In the genomic region with DNA sequence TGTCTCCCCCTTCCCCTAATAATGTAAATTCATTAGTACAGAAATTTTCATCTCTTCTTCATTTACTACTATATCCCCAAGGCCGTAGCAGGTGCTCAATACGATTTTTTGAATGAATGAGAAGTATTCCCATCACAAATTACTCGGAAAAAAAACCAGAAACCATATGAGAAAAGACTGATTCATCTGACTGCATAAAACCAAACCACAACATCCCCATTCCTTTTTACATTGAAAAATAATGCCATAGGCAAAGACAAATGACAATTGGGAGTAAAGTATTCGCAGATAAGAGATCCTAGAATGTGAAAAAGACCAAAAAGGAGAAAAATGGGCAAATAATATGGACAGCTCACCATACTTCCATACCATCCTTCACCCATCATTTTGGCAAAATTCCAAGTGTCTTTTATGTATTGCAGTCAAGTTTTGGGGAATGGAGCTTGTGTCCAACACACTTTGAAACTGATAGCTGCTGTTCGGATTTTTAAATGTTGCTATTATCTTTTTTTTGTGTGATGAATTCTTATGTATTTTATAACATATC, we compare ENCODE assay signal across 11 cellular contexts. TPM values are rescaled to one million over a fixed set of nuclear protein-coding genes. Genes with fewer than 3 reads are reported as not detected.
DNase-seq lines count a peak whose midpoint lies in the region; ATAC-seq and TF ChIP-seq lines count a peak whose summit lies in the region.
"Had no signal": no experiment of that assay in that cellular context is flagged by ENCODE, and none has a peak within 500 bp of the region (broad histone marks: within the 10 kb centered on the region; RNA-seq: fewer than 3 reads in every experiment).

No MANE protein-coding gene starts in this region.

- ATAC-seq in DND-41 (ENCODE audit: insufficient read depth, low read depth) (no peak), GM18517 (IDR thresholded peaks at IDR 0.05; ENCODE audit: unreplicated experiment) (no peak)
- ATAC-seq: left ventricle myocardium superior had no signal

- no peaks in the 10 kb centered on the region; the same call in 1 of the 2 replicates for H3K4me1 ChIP-seq in BE2C
- H3K4me1 ChIP-seq in DND-41 (ENCODE audit: insufficient read depth, low read length): peaks cover 39% of the 10 kb centered on the region
- H3K4me1 ChIP-seq in fibroblast of lung (ENCODE audit: control insufficient read depth, extremely low read depth, insufficient read depth, low read length): no peaks in the 10 kb centered on the region
- H3K4me1 ChIP-seq in ascending aorta: peaks cover 0 to 7% of the 10 kb centered on the region in 2 donors

- H3K4me3 ChIP-seq in BE2C (ENCODE audit: low read depth, low read length) (peak overlapping the region; percentile 78; the same call in 1 of the 2 replicates), DND-41 (ENCODE audit: low read depth in 1 of 2, low read length in 2 of 2) (peak overlapping the region in 1 of 2 experiments; percentile 78; a peak in 1 of 4 replicates), fibroblast of lung (replicated peaks in 1 of 4; ENCODE audit: control extremely low read depth in 1 of 4, insufficient read depth in 1 of 4, low read depth in 3 of 4, low read length in 4 of 4) (no peak overlapping the region), ascending aorta (no peak overlapping the region)

- H3K27me3 ChIP-seq in BE2C: no peaks in the 10 kb centered on the region
- H3K27me3 ChIP-seq in DND-41 (ENCODE audit: insufficient read depth, low read length, poor library complexity): no peaks in the 10 kb centered on the region
- no peaks in the 10 kb centered on the region for H3K27me3 ChIP-seq in fibroblast of lung (ENCODE audit: control insufficient read depth, insufficient read depth, low read length)
- no peaks in the 10 kb centered on the region for H3K27me3 ChIP-seq in ascending aorta

- no peaks in the 10 kb centered on the region for H4K20me1 ChIP-seq in DND-41 (ENCODE audit: insufficient read depth, low read length)
- H4K20me1 ChIP-seq in fibroblast of lung (ENCODE audit: control insufficient read depth, extremely low read depth, insufficient read depth, low read length): no peaks in the 10 kb centered on the region

- H3K9me3 ChIP-seq in BE2C (no peaks in the 10 kb centered on the region), DND-41 (ENCODE audit: insufficient read depth, low read length, severe bottlenecking) (no peaks in the 10 kb centered on the region), fibroblast of lung (ENCODE audit: control insufficient read depth, insufficient read depth, low read depth, low read length) (no peaks in the 10 kb centered on the region), ascending aorta (no peaks in the 10 kb centered on the region)

- TF ChIP-seq CTCF in BE2C (IDR thresholded peaks at IDR 0.05; ENCODE audit: low read depth, low read length) (no peak), DND-41 (IDR thresholded peaks at IDR 0.05; ENCODE audit: borderline replicate concordance, extremely low read depth, low read length, poor library complexity, severe bottlenecking) (no peak), fibroblast of lung (conservative IDR thresholded peaks at IDR 0.05 in 1 of 2, IDR thresholded peaks at IDR 0.05 in 1 of 2; ENCODE audit: low read depth in 1 of 2, low read length in 2 of 2) (no peak), ascending aorta (IDR thresholded peaks at IDR 0.05) (no peak)

- H3K27ac ChIP-seq in DND-41 (ENCODE audit: low read length): no peak overlapping the region
- no peak overlapping the region for H3K27ac ChIP-seq in fibroblast of lung (ENCODE audit: insufficient read depth, low read length)
- H3K27ac ChIP-seq in ascending aorta: no peak overlapping the region

- peak overlapping the region; percentile 83 for H3K4me2 ChIP-seq in DND-41 (ENCODE audit: insufficient read depth, low read length)
- H3K4me2 ChIP-seq in fibroblast of lung (ENCODE audit: extremely low read depth, insufficient read depth, low read length): no peak overlapping the region

- intact Hi-C loops in ascending aorta (cut with DNase I): loop anchor here (5.0 to 10.0 kb wide), 3 partner anchors 131 to 359 kb away; partner anchors contain the start of genes CHCHD5 and MERTK

- no peak overlapping the region; the same call in 1 of the 2 replicates for H3K9ac ChIP-seq in DND-41 (ENCODE audit: low read depth, low read length)
- no peak overlapping the region for H3K9ac ChIP-seq in fibroblast of lung (ENCODE audit: insufficient read depth, low read length)

- no peak overlapping the region for H2AFZ ChIP-seq in DND-41 (ENCODE audit: low read depth, low read length)
- H2AFZ ChIP-seq in fibroblast of lung (ENCODE audit: low read length): no peak overlapping the region

- DNase-seq in BE2C: no peak
- no peak for DNase-seq in DND-41
- peak; percentile 36 for DNase-seq in OCI-M1 (lab: John Stamatoyannopoulos, UW)
- DNase-seq in fibroblast of lung (ENCODE audit: low read depth in 2 of 2): peak; percentile 8 to 25
- DNase-seq in NCI-H187 treated with DMSO at 0.1 percent for 48 hours (lab: John Stamatoyannopoulos, UW): no peak
- DNase-seq in ascending aorta (ENCODE audit: low spot score in 2 of 2): no peak
- no peak for DNase-seq in COLO668 (lab: John Stamatoyannopoulos, UW; ENCODE audit: unreplicated experiment)
- DNase-seq: left ventricle myocardium superior, NCI-H1694 treated with DMSO at 0.1 percent for 48 hours, Right ventricle myocardium superior had no signal

- H3K79me2 ChIP-seq in DND-41 (ENCODE audit: insufficient read depth, low read length): peaks cover 42% of the 10 kb centered on the region
- no peaks in the 10 kb centered on the region for H3K79me2 ChIP-seq in fibroblast of lung (ENCODE audit: control insufficient read depth, insufficient read depth, low read length)

- H3K36me3 ChIP-seq in BE2C: no peaks in the 10 kb centered on the region; the same call in 1 of the 2 replicates
- peaks cover 24% of the 10 kb centered on the region for H3K36me3 ChIP-seq in DND-41 (ENCODE audit: insufficient read depth, low read length)
- no peaks in the 10 kb centered on the region for H3K36me3 ChIP-seq in fibroblast of lung (ENCODE audit: control insufficient read depth, insufficient read depth, low read length)
- peaks cover 5 to 13% of the 10 kb centered on the region in 2 donors for H3K36me3 ChIP-seq in ascending aorta

RNA-seq across cellular contexts. Expression of gene ZC3H8, which starts 1.5 kb away (rescaled TPM):
- polyA plus RNA-seq in BE2C (2012; ENCODE audit: insufficient read depth, insufficient read length, low read depth): 8.1 TPM
- total RNA-seq in fibroblast of lung (4.6 and 6.9 TPM in 2 replicates), ascending aorta (0.11 TPM)
- polyA plus RNA-seq in fibroblast of lung: 2.8 and 3.3 TPM in 2 replicates
- polyA plus RNA-seq in fibroblast of lung (2012): 3.0 and 3.1 TPM in 2 replicates
- polyA minus RNA-seq in fibroblast of lung (ENCODE audit: low replicate concordance): not detected in 2 replicates

RNA-seq across cellular contexts. Expression of gene ZC3H6, which starts 22.1 kb away (rescaled TPM):
- polyA plus RNA-seq in BE2C (2012; ENCODE audit: insufficient read depth, insufficient read length, low read depth): 0.68 TPM
- total RNA-seq in fibroblast of lung (4.4 and 6.6 TPM in 2 replicates), ascending aorta (1.5 TPM)
- polyA plus RNA-seq in fibroblast of lung: 0.85 and 1.7 TPM in 2 replicates
- polyA plus RNA-seq in fibroblast of lung (2012): 2.0 and 3.6 TPM in 2 replicates
- polyA minus RNA-seq in fibroblast of lung (ENCODE audit: low replicate concordance): 2.2 and 2.7 TPM in 2 replicates

Comparison
In these comparisons a context has a peak if more than half of its experiments do, and no peak if none do; other contexts are left out.
1. DNase-seq: peak in OCI-M1 (single experiment) and fibroblast of lung (2 of 2); none in BE2C (single experiment), DND-41 (single experiment), NCI-H187 treated with DMSO at 0.1 percent for 48 hours (single experiment), ascending aorta (0 of 2) and COLO668 (single experiment).